15 cellular contexts compared by ENCODE assay signal in the genomic region with DNA sequence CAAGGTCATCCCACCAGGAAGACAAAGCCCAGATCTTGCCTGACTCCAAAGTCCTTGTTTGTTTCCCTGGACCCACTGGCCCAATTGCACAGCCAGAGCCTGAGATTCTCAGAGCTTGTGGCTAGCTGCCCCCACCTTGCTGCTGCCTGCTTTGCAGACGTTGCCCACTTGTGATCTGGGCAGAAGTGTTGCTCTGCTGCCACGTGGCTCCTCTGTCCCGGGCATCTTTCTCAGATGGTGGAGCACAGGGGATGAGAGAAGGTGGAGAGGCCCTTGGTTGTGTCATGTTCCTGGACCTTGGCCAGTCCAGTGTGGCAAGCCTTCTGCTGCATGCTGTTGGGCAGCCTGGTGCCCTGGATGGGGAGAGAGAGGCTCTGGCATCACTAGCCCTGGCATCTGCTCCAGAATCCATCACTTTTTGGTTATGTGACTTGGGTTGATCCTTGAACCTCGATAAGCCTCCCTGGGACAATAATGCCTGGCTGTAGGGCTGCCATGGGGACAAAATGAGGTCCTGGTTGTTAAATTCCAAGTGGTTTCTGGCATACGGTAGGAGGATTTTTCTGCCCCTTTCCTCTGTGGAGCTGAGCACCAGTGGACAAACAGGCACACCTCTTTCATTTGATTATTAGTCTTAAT. TPM values are rescaled to one million over a fixed set of nuclear protein-coding genes. Genes with fewer than 3 reads are reported as not detected.
DNase-seq lines count a peak whose midpoint lies in the region; ATAC-seq, FAIRE-seq and TF ChIP-seq lines count a peak whose summit lies in the region.
"Had no signal": no experiment of that assay in that cellular context is flagged by ENCODE, and none has a peak within 500 bp of the region (broad histone marks: within the 10 kb centered on the region; RNA-seq: fewer than 3 reads in every experiment).

No MANE protein-coding gene starts in this region.

- no peak overlapping the region for H3K4me3 ChIP-seq in adrenal gland
- H3K4me3 ChIP-seq in HepG2 (replicated peaks in 1 of 3; ENCODE audit: insufficient read depth in 1 of 3, low read depth in 2 of 3, low read length in 3 of 3), result peak overlapping the region in 1 of 3 experiments; percentile 29; a peak in 2 of 6 replicates
- H3K4me3 ChIP-seq: ovary, uterus had no signal

- H3K9me3 ChIP-seq in adrenal gland (replicated peaks in 1 of 3) (no peaks in the 10 kb centered on the region), HepG2 (ENCODE audit: low read length) (no peaks in the 10 kb centered on the region)
- H3K9me3 ChIP-seq: ovary, uterus had no signal

- TF ChIP-seq RAD21 in HepG2 (CRISPR knock-in tag; IDR thresholded peaks at IDR 0.05), result peak; percentile 34; the same call in 1 of the 2 replicates

- no peaks in the 10 kb centered on the region for H3K9me3 Mint-ChIP-seq in HFFc6

- H3K4me1 ChIP-seq in adrenal gland (replicated peaks in 1 of 2) (peaks cover 22 to 34% of the 10 kb centered on the region in 2 donors), HepG2 (ENCODE audit: insufficient read depth, low read length) (peaks cover 45% of the 10 kb centered on the region)
- H3K4me1 ChIP-seq: uterus had no signal

- TF ChIP-seq EP300 in HepG2 (IDR thresholded peaks at IDR 0.05; ENCODE audit: low read depth in 2 of 2, low read length in 2 of 2) (peak in 1 of 2 experiments; percentile 54; a peak in 2 of 4 replicates), HepG2 (CRISPR knock-in tag; IDR thresholded peaks at IDR 0.05; ENCODE audit: borderline replicate concordance) (no peak; the same call in 1 of the 2 replicates)

- WGBS in adrenal gland, 4 donors, result 35 to 48% (median 36%) methylated on average over 2 to 5 of the region's 5 CpGs
- 17% methylated on average over 3 of the region's 5 CpGs for WGBS in HepG2 (ENCODE audit: low lambda C conversion rate)

- peaks cover 16% of the 10 kb centered on the region; the same call in 1 of the 2 replicates for H4K20me1 ChIP-seq in HepG2 (ENCODE audit: insufficient read depth, low read length)

- FAIRE-seq in HepG2 (lab: Jason Lieb, UNC), result peak; percentile 66

- H3K4me3 Mint-ChIP-seq in HFFc6, result no peak overlapping the region

- no peaks in the 10 kb centered on the region for H3K36me3 Mint-ChIP-seq in HFFc6 (ENCODE audit: low read depth)
- H3K36me3 Mint-ChIP-seq: activated naive CD4-positive, alpha-beta T cell treated with anti-CD3 and anti-CD28 coated beads, Interleukin-2, amount 50 U/mL, for 72 hours had no signal

- ATAC-seq in HepG2 (no peak), HG03571 (IDR thresholded peaks at IDR 0.05; ENCODE audit: unreplicated experiment) (no peak)
- ATAC-seq: activated naive CD4-positive, alpha-beta T cell treated with anti-CD3 and anti-CD28 coated beads, Interleukin-2, amount 50 U/mL, for 72 hours; esophagus mucosa; SK-N-SH treated with all-trans-retinoic acid at 6 μM for 48 hours had no signal

- H3K4me1 Mint-ChIP-seq in HFFc6 (ENCODE audit: low read depth), result peaks cover 3% of the 10 kb centered on the region

- H3K36me3 ChIP-seq in adrenal gland (replicated peaks in 1 of 2), result no peaks in the 10 kb centered on the region
- H3K36me3 ChIP-seq in HepG2 (replicated peaks in 1 of 2; ENCODE audit: control insufficient read depth in 1 of 2, insufficient read depth in 2 of 2, low read length in 2 of 2), result peaks cover 3 to 8% of the 10 kb centered on the region in 2 experiments; a peak in 3 of 5 replicates
- H3K36me3 ChIP-seq: ovary, uterus had no signal

- BruUV-seq in HepG2 (replicated peaks; lab: Mats Ljungman, UMichigan), result TSS peak; percentile 45

- POLR2A ChIA-PET in HepG2 (lab: Yijun Ruan, JAX), result interaction anchor here (0.8 to 11.5 kb wide), 17 partner anchors 9 to 222 kb away, joined by 3 to 371 read pairs (median 25); a partner anchor contains a TSS

- H3K4me2 ChIP-seq in HepG2 (ENCODE audit: low read depth, low read length), result peak overlapping the region; percentile 75

- H3K79me2 ChIP-seq in HepG2 (ENCODE audit: insufficient read depth, low read length), result peaks cover 30% of the 10 kb centered on the region

- DNase-seq in DMS79 (lab: John Stamatoyannopoulos, UW) (peak; percentile 33), adrenal gland (peak; percentile 69 to 91 (median 88)), HepG2 (ENCODE audit: low spot score) (peak; percentile 56), erythroblast (lab: John Stamatoyannopoulos, UW) (no peak), HFFc6 (no peak)
- DNase-seq: ACHN, cerebellar nuclear complex, NCI-H187, ovary, uterus had no signal

- H2AFZ ChIP-seq in HepG2 (ENCODE audit: low read length), result no peak overlapping the region

- in situ Hi-C loops in HepG2 (cut with HindIII; ENCODE audit: extremely low pct_ligation_motif_present, low pct_unique_long_range_greater_than_20kb), result no loop called here

- CTCF ChIA-PET in HepG2 (lab: Yijun Ruan, JAX; ENCODE audit: low intra/inter-chr PET ratio, low total read pairs), result no interaction called here

- intact Hi-C loops in adrenal gland (cut with DNase I) (no loop called here), HepG2 (cut with micrococcal nuclease; ENCODE audit: unreplicated experiment) (loop anchor here (2.0 kb wide), 1 partner anchor 23 kb away; no protein-coding TSS in a partner anchor)

- TF ChIP-seq CTCF in adrenal gland (IDR thresholded peaks at IDR 0.05) (no peak), HepG2 (CRISPR knock-in tag; IDR thresholded peaks at IDR 0.05) (no peak), HFFc6 (IDR thresholded peaks at IDR 0.05) (no peak)

- H3K27me3 ChIP-seq in adrenal gland, result no peaks in the 10 kb centered on the region
- H3K27me3 ChIP-seq in HepG2 (ENCODE audit: control insufficient read depth in 1 of 2, insufficient read depth in 2 of 2, low read length in 2 of 2), result no peaks in the 10 kb centered on the region; a peak in 1 of 5 replicates
- H3K27me3 ChIP-seq: ovary, uterus had no signal

- peak overlapping the region; percentile 51 for H3K9ac ChIP-seq in HepG2 (ENCODE audit: insufficient read depth, low read depth, low read length)

- TF ChIP-seq POLR2A in adrenal gland (IDR thresholded peaks at IDR 0.05) (peak in 1 of 2 donors; percentile 32), HepG2 (IDR thresholded peaks at IDR 0.05; ENCODE audit: insufficient read depth in 1 of 2, low read depth in 2 of 2, low read length in 2 of 2) (peak in 1 of 2 experiments; percentile 44; a peak in 1 of 4 replicates), erythroblast (IDR thresholded peaks at IDR 0.05; ENCODE audit: low read length) (no peak)

- H3K27me3 Mint-ChIP-seq in HFFc6 (ENCODE audit: insufficient read depth), result peaks cover 9% of the 10 kb centered on the region

- H3K27ac ChIP-seq in adrenal gland, result peak overlapping the region in 4 of 5 donors; percentile 13 to 92 (median 82)
- peak overlapping the region; percentile 96 for H3K27ac ChIP-seq in HepG2 (ENCODE audit: extremely low read length, insufficient read depth, low read length)
- H3K27ac ChIP-seq: ovary, uterus had no signal

- H3K27ac Mint-ChIP-seq in HFFc6, result no peak overlapping the region
- H3K27ac Mint-ChIP-seq: activated naive CD4-positive, alpha-beta T cell treated with anti-CD3 and anti-CD28 coated beads, Interleukin-2, amount 50 U/mL, for 72 hours had no signal

RNA-seq across cellular contexts. Expression of a gene that starts 1.5 kb away (rescaled TPM):
- 10 to 100 TPM in 6 of 8 donors, 1 to 10 TPM in 2; 7.1 to 62.7 (median 14.9) TPM for total RNA-seq in adrenal gland
- 1 to 10 TPM; 7.6 to 8.3 (median 8.0) TPM for polyA plus RNA-seq in adrenal gland
- 71.6 and 72.5 TPM in 2 replicates for total RNA-seq in HepG2 (2016; rRNA removed; fragmentation: Illumina TruSeq; extraction: Trizol)
- total RNA-seq in HepG2 (2016; cell fraction: cytosol; rRNA removed; fragmentation: Illumina TruSeq; extraction: Trizol; ENCODE audit: low read depth), result 32.2 and 34.7 TPM in 2 replicates
- 72.9 and 77.8 TPM in 2 replicates for total RNA-seq in HepG2 (2016; cell fraction: insoluble cytoplasmic fraction; rRNA removed; fragmentation: Illumina TruSeq; extraction: Trizol)
- 42.2 and 44.8 TPM in 2 replicates for total RNA-seq in HepG2 (2016; cell fraction: membrane; rRNA removed; fragmentation: Illumina TruSeq; extraction: Trizol)
- 49.1 and 51.4 TPM in 2 replicates for total RNA-seq in HepG2 (2016; cell fraction: nucleus; rRNA removed; fragmentation: Illumina TruSeq; extraction: Trizol)
- polyA plus RNA-seq in HepG2 (2011; rRNA removed), result 133 and 203 TPM in 2 replicates
- polyA plus RNA-seq in HepG2 (2011; cell fraction: cytosol; rRNA removed), result 120 and 167 TPM in 2 replicates
- 160 and 185 TPM in 2 replicates for polyA plus RNA-seq in HepG2 (2011; cell fraction: nucleus; rRNA removed)
- 94.7 and 125 TPM in 2 replicates for polyA plus RNA-seq in HepG2 (2012)
- 14.5 and 14.6 TPM in 2 replicates for polyA plus RNA-seq in HepG2 (2016; cell fraction: cytosol; fragmentation: Illumina TruSeq; extraction: Trizol; ENCODE audit: low read depth)
- 86.2 and 93.6 TPM in 2 replicates for polyA plus RNA-seq in HepG2 (2016; cell fraction: insoluble cytoplasmic fraction; fragmentation: Illumina TruSeq; extraction: Trizol; ENCODE audit: low read depth)
- polyA plus RNA-seq in HepG2 (2016; cell fraction: membrane; fragmentation: Illumina TruSeq; extraction: Trizol; ENCODE audit: low read depth), result 17.4 and 19.6 TPM in 2 replicates
- 81.0 and 96.9 TPM in 2 replicates for polyA plus RNA-seq in HepG2 (2016; cell fraction: nucleus; fragmentation: Illumina TruSeq; extraction: Trizol; ENCODE audit: insufficient read depth, low read depth)
- 0.21 and 413 TPM in 2 replicates for polyA minus RNA-seq in HepG2 (2011; rRNA and poly(A)+ RNA removed; ENCODE audit: low replicate concordance)
- 175 and 182 TPM in 2 replicates for polyA minus RNA-seq in HepG2 (2011; cell fraction: cytosol; rRNA and poly(A)+ RNA removed)
- 42.6 and 49.5 TPM in 2 replicates for polyA minus RNA-seq in HepG2 (2011; cell fraction: nucleus; rRNA and poly(A)+ RNA removed)
- total RNA-seq in HFFc6 (2021; fragmentation: NEBNext Ultra II Directional; extraction: Animal tissue kit (Norgen Biotek cat#: 25700)), result not detected
- total RNA-seq: activated naive CD4-positive, alpha-beta T cell treated with anti-CD3 and anti-CD28 coated beads, Interleukin-2, amount 50 U/mL, for 72 hours; esophagus mucosa; uterus had no signal

RNA-seq across cellular contexts. Expression of a gene that starts 6.2 kb away (rescaled TPM):
- 100 to 1,000 TPM in 4 of 8 donors, 10 to 100 TPM in 4; 63.3 to 232 (median 101) TPM for total RNA-seq in adrenal gland
- polyA plus RNA-seq in adrenal gland, result 100 to 1,000 TPM in 1 of 3 donors, 10 to 100 TPM in 2; 66.6 to 257 (median 88.1) TPM
- 104 and 126 TPM in 2 replicates for total RNA-seq in HepG2 (2016; rRNA removed; fragmentation: Illumina TruSeq; extraction: Trizol)
- 35.7 TPM in 2 replicates for total RNA-seq in HepG2 (2016; cell fraction: cytosol; rRNA removed; fragmentation: Illumina TruSeq; extraction: Trizol; ENCODE audit: low read depth)
- total RNA-seq in HepG2 (2016; cell fraction: insoluble cytoplasmic fraction; rRNA removed; fragmentation: Illumina TruSeq; extraction: Trizol), result 105 and 106 TPM in 2 replicates
- total RNA-seq in HepG2 (2016; cell fraction: membrane; rRNA removed; fragmentation: Illumina TruSeq; extraction: Trizol), result 36.4 and 37.7 TPM in 2 replicates
- total RNA-seq in HepG2 (2016; cell fraction: nucleus; rRNA removed; fragmentation: Illumina TruSeq; extraction: Trizol), result 45.3 and 49.3 TPM in 2 replicates
- 34.7 and 41.0 TPM in 2 replicates for polyA plus RNA-seq in HepG2 (2011; rRNA removed)
- polyA plus RNA-seq in HepG2 (2011; cell fraction: cytosol; rRNA removed), result 35.9 and 39.4 TPM in 2 replicates
- polyA plus RNA-seq in HepG2 (2011; cell fraction: nucleus; rRNA removed), result 28.6 and 31.4 TPM in 2 replicates
- polyA plus RNA-seq in HepG2 (2012), result 88.2 and 90.3 TPM in 2 replicates
- polyA plus RNA-seq in HepG2 (2016; cell fraction: cytosol; fragmentation: Illumina TruSeq; extraction: Trizol; ENCODE audit: low read depth), result 25.8 and 26.9 TPM in 2 replicates
- 192 and 219 TPM in 2 replicates for polyA plus RNA-seq in HepG2 (2016; cell fraction: insoluble cytoplasmic fraction; fragmentation: Illumina TruSeq; extraction: Trizol; ENCODE audit: low read depth)
- 34.2 and 35.5 TPM in 2 replicates for polyA plus RNA-seq in HepG2 (2016; cell fraction: membrane; fragmentation: Illumina TruSeq; extraction: Trizol; ENCODE audit: low read depth)
- polyA plus RNA-seq in HepG2 (2016; cell fraction: nucleus; fragmentation: Illumina TruSeq; extraction: Trizol; ENCODE audit: insufficient read depth, low read depth), result 129 and 135 TPM in 2 replicates
- polyA minus RNA-seq in HepG2 (2011; rRNA and poly(A)+ RNA removed; ENCODE audit: low replicate concordance), result 24.1 and 33.6 TPM in 2 replicates
- 34.1 and 35.1 TPM in 2 replicates for polyA minus RNA-seq in HepG2 (2011; cell fraction: cytosol; rRNA and poly(A)+ RNA removed)
- polyA minus RNA-seq in HepG2 (2011; cell fraction: nucleus; rRNA and poly(A)+ RNA removed), result 20.3 and 24.9 TPM in 2 replicates
- 10 to 100 TPM; 69.1 to 92.6 (median 87.6) TPM for total RNA-seq in HFFc6 (2021; fragmentation: NEBNext Ultra II Directional; extraction: Animal tissue kit (Norgen Biotek cat#: 25700))

RNA-seq across cellular contexts. Expression of a gene that starts 15.1 kb away (rescaled TPM):
- total RNA-seq in adrenal gland (10 to 100 TPM; 10.8 to 22.2 (median 14.9) TPM), HepG2 (2016; rRNA removed; fragmentation: Illumina TruSeq; extraction: Trizol) (11.0 and 12.5 TPM in 2 replicates)
- polyA plus RNA-seq in adrenal gland (10 to 100 TPM in 2 of 3 donors, 1 to 10 TPM in 1; 9.2 to 36.7 (median 22.1) TPM), HepG2 (2011; rRNA removed) (6.8 and 8.3 TPM in 2 replicates)
- 1.6 and 3.3 TPM in 2 replicates for total RNA-seq in HepG2 (2016; cell fraction: cytosol; rRNA removed; fragmentation: Illumina TruSeq; extraction: Trizol; ENCODE audit: low read depth)
- 11.4 and 14.1 TPM in 2 replicates for total RNA-seq in HepG2 (2016; cell fraction: insoluble cytoplasmic fraction; rRNA removed; fragmentation: Illumina TruSeq; extraction: Trizol)
- total RNA-seq in HepG2 (2016; cell fraction: membrane; rRNA removed; fragmentation: Illumina TruSeq; extraction: Trizol), result 8.6 and 9.5 TPM in 2 replicates
- 9.7 and 10.0 TPM in 2 replicates for total RNA-seq in HepG2 (2016; cell fraction: nucleus; rRNA removed; fragmentation: Illumina TruSeq; extraction: Trizol)
- polyA plus RNA-seq in HepG2 (2011; cell fraction: cytosol; rRNA removed), result 5.6 TPM in 2 replicates
- polyA plus RNA-seq in HepG2 (2011; cell fraction: nucleus; rRNA removed), result 12.9 and 16.4 TPM in 2 replicates
- polyA plus RNA-seq in HepG2 (2012), result 7.4 and 8.5 TPM in 2 replicates
- polyA plus RNA-seq in HepG2 (2016; cell fraction: cytosol; fragmentation: Illumina TruSeq; extraction: Trizol; ENCODE audit: low read depth), result 3.5 and 4.5 TPM in 2 replicates
- polyA plus RNA-seq in HepG2 (2016; cell fraction: insoluble cytoplasmic fraction; fragmentation: Illumina TruSeq; extraction: Trizol; ENCODE audit: low read depth), result 12.3 and 14.3 TPM in 2 replicates
- 6.7 and 7.6 TPM in 2 replicates for polyA plus RNA-seq in HepG2 (2016; cell fraction: membrane; fragmentation: Illumina TruSeq; extraction: Trizol; ENCODE audit: low read depth)
- polyA plus RNA-seq in HepG2 (2016; cell fraction: nucleus; fragmentation: Illumina TruSeq; extraction: Trizol; ENCODE audit: insufficient read depth, low read depth), result 18.7 and 22.1 TPM in 2 replicates
- polyA minus RNA-seq in HepG2 (2011; rRNA and poly(A)+ RNA removed; ENCODE audit: low replicate concordance), result 9.9 and 10.4 TPM in 2 replicates
- polyA minus RNA-seq in HepG2 (2011; cell fraction: cytosol; rRNA and poly(A)+ RNA removed), result 4.6 and 4.9 TPM in 2 replicates
- 9.9 and 10.8 TPM in 2 replicates for polyA minus RNA-seq in HepG2 (2011; cell fraction: nucleus; rRNA and poly(A)+ RNA removed)
- 10 to 100 TPM in 3 of 6 experiments, 1 to 10 TPM in 3; 8.6 to 12.0 (median 10.2) TPM for total RNA-seq in HFFc6 (2021; fragmentation: NEBNext Ultra II Directional; extraction: Animal tissue kit (Norgen Biotek cat#: 25700))

RNA-seq across cellular contexts. Expression of a gene that starts 25.2 kb away (rescaled TPM):
- 10 to 100 TPM; 17.2 to 50.7 (median 35.0) TPM for total RNA-seq in adrenal gland
- 10 to 100 TPM; 17.4 to 35.0 (median 19.1) TPM for polyA plus RNA-seq in adrenal gland
- total RNA-seq in HepG2 (2016; rRNA removed; fragmentation: Illumina TruSeq; extraction: Trizol), result 19.3 and 22.9 TPM in 2 replicates
- 1.8 and 2.5 TPM in 2 replicates for total RNA-seq in HepG2 (2016; cell fraction: cytosol; rRNA removed; fragmentation: Illumina TruSeq; extraction: Trizol; ENCODE audit: low read depth)
- 20.8 and 22.5 TPM in 2 replicates for total RNA-seq in HepG2 (2016; cell fraction: insoluble cytoplasmic fraction; rRNA removed; fragmentation: Illumina TruSeq; extraction: Trizol)
- total RNA-seq in HepG2 (2016; cell fraction: membrane; rRNA removed; fragmentation: Illumina TruSeq; extraction: Trizol), result 4.7 and 7.3 TPM in 2 replicates
- total RNA-seq in HepG2 (2016; cell fraction: nucleus; rRNA removed; fragmentation: Illumina TruSeq; extraction: Trizol), result 10.8 and 13.7 TPM in 2 replicates
- 38.9 and 41.8 TPM in 2 replicates for polyA plus RNA-seq in HepG2 (2011; rRNA removed)
- polyA plus RNA-seq in HepG2 (2011; cell fraction: cytosol; rRNA removed), result 16.3 and 25.9 TPM in 2 replicates
- polyA plus RNA-seq in HepG2 (2011; cell fraction: nucleus; rRNA removed), result 29.9 and 35.0 TPM in 2 replicates
- polyA plus RNA-seq in HepG2 (2012), result 14.4 and 15.5 TPM in 2 replicates
- polyA plus RNA-seq in HepG2 (2016; cell fraction: cytosol; fragmentation: Illumina TruSeq; extraction: Trizol; ENCODE audit: low read depth), result 4.8 and 5.2 TPM in 2 replicates
- 31.8 and 35.9 TPM in 2 replicates for polyA plus RNA-seq in HepG2 (2016; cell fraction: insoluble cytoplasmic fraction; fragmentation: Illumina TruSeq; extraction: Trizol; ENCODE audit: low read depth)
- 8.5 and 9.5 TPM in 2 replicates for polyA plus RNA-seq in HepG2 (2016; cell fraction: membrane; fragmentation: Illumina TruSeq; extraction: Trizol; ENCODE audit: low read depth)
- polyA plus RNA-seq in HepG2 (2016; cell fraction: nucleus; fragmentation: Illumina TruSeq; extraction: Trizol; ENCODE audit: insufficient read depth, low read depth), result 31.5 and 47.0 TPM in 2 replicates
- polyA minus RNA-seq in HepG2 (2011; rRNA and poly(A)+ RNA removed; ENCODE audit: low replicate concordance), result 46.8 and 68.0 TPM in 2 replicates
- polyA minus RNA-seq in HepG2 (2011; cell fraction: cytosol; rRNA and poly(A)+ RNA removed), result 18.6 and 24.9 TPM in 2 replicates
- 11.1 and 15.8 TPM in 2 replicates for polyA minus RNA-seq in HepG2 (2011; cell fraction: nucleus; rRNA and poly(A)+ RNA removed)
- total RNA-seq in HFFc6 (2021; fragmentation: NEBNext Ultra II Directional; extraction: Animal tissue kit (Norgen Biotek cat#: 25700)), result 10 to 100 TPM; 28.4 to 39.3 (median 36.1) TPM

RNA-seq across cellular contexts. Expression of a gene that starts 44.9 kb away (rescaled TPM):
- total RNA-seq in adrenal gland (1 to 10 TPM in 6 of 8 donors, under 1 TPM in 2; 0.53 to 4.0 (median 1.5) TPM), HepG2 (2016; rRNA removed; fragmentation: Illumina TruSeq; extraction: Trizol) (1.9 and 2.4 TPM in 2 replicates)
- polyA plus RNA-seq in adrenal gland (under 1 TPM; 0.15 to 0.56 (median 0.54) TPM), HepG2 (2011; rRNA removed) (4.9 and 7.4 TPM in 2 replicates)
- 0.61 and 1.1 TPM in 2 replicates for total RNA-seq in HepG2 (2016; cell fraction: cytosol; rRNA removed; fragmentation: Illumina TruSeq; extraction: Trizol; ENCODE audit: low read depth)
- 1.6 and 2.1 TPM in 2 replicates for total RNA-seq in HepG2 (2016; cell fraction: insoluble cytoplasmic fraction; rRNA removed; fragmentation: Illumina TruSeq; extraction: Trizol)
- 2.0 and 2.1 TPM in 2 replicates for total RNA-seq in HepG2 (2016; cell fraction: membrane; rRNA removed; fragmentation: Illumina TruSeq; extraction: Trizol)
- 0.75 and 1.1 TPM in 2 replicates for total RNA-seq in HepG2 (2016; cell fraction: nucleus; rRNA removed; fragmentation: Illumina TruSeq; extraction: Trizol)
- 4.3 and 6.8 TPM in 2 replicates for polyA plus RNA-seq in HepG2 (2011; cell fraction: cytosol; rRNA removed)
- 5.9 and 7.2 TPM in 2 replicates for polyA plus RNA-seq in HepG2 (2011; cell fraction: nucleus; rRNA removed)
- polyA plus RNA-seq in HepG2 (2012), result 4.8 and 6.0 TPM in 2 replicates
- polyA plus RNA-seq in HepG2 (2016; cell fraction: cytosol; fragmentation: Illumina TruSeq; extraction: Trizol; ENCODE audit: low read depth), result 0.87 and 0.94 TPM in 2 replicates
- polyA plus RNA-seq in HepG2 (2016; cell fraction: insoluble cytoplasmic fraction; fragmentation: Illumina TruSeq; extraction: Trizol; ENCODE audit: low read depth), result 2.0 and 2.7 TPM in 2 replicates
- 1.6 and 2.0 TPM in 2 replicates for polyA plus RNA-seq in HepG2 (2016; cell fraction: membrane; fragmentation: Illumina TruSeq; extraction: Trizol; ENCODE audit: low read depth)
- 2.9 and 3.3 TPM in 2 replicates for polyA plus RNA-seq in HepG2 (2016; cell fraction: nucleus; fragmentation: Illumina TruSeq; extraction: Trizol; ENCODE audit: insufficient read depth, low read depth)
- 12.8 TPM in 1 of 2 replicates, not detected in the other for polyA minus RNA-seq in HepG2 (2011; rRNA and poly(A)+ RNA removed; ENCODE audit: low replicate concordance)
- 4.2 and 4.4 TPM in 2 replicates for polyA minus RNA-seq in HepG2 (2011; cell fraction: cytosol; rRNA and poly(A)+ RNA removed)
- 1.3 and 2.0 TPM in 2 replicates for polyA minus RNA-seq in HepG2 (2011; cell fraction: nucleus; rRNA and poly(A)+ RNA removed)
- total RNA-seq in HFFc6 (2021; fragmentation: NEBNext Ultra II Directional; extraction: Animal tissue kit (Norgen Biotek cat#: 25700)), result not detected
- total RNA-seq: mesenteric fat pad had no signal

Comparison
In these comparisons a context has a peak if more than half of its experiments do, and no peak if none do; other contexts are left out.
1. DNase-seq: peak in DMS79 (single experiment), adrenal gland (7 of 7) and HepG2 (single experiment); none in erythroblast (0 of 2) and HFFc6 (single experiment).
2. RNA of a gene that starts 1.5 kb away (total RNA-seq): 32.2 to 77.8 TPM in HepG2 and 7.1 to 62.7 TPM in adrenal gland; not detected in HFFc6; every median in the first group is over 4 times any median in the second.